ENCODE assay signal across 1 cellular context in the genomic region with DNA sequence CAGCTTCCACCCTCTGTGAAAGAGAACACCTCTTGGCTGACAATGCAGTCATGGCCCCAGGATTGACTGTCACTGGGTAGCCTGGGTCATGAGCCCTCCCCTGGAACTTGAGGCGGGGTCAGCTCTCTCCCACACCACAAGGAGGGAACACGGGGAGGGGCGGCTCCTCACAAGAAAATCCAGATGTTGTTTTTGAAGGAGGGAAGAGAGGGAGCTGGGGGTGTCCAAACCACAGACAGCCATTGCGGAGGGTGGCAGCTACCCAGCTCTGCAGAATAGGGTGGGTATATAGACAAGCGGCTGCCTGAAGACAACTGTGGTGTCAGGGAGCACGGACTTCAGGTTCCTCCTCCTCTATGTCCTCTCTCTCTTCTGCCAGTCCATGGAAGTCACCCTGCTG.
TF ChIP-seq lines count a peak whose summit lies in the region.

No MANE protein-coding gene starts in this region.

TF ChIP-seq in K562, 482 proteins besides CTCF, POLR2A, EP300 and RAD21:
- no peak for TF ChIP-seq NR4A1 (CRISPR knock-in tag; IDR thresholded peaks at IDR 0.05)
- TF ChIP-seq NR4A1 (tag; IDR thresholded peaks at IDR 0.05) = no peak
- TF ChIP-seq COPS2 (conservative IDR thresholded peaks at IDR 0.05) = no peak
- TF ChIP-seq ADNP (tag; IDR thresholded peaks at IDR 0.05) = no peak
- no peak for TF ChIP-seq CREB5 (CRISPR knock-in tag; IDR thresholded peaks at IDR 0.05)
- TF ChIP-seq NR2C2 (CRISPR knock-in tag; IDR thresholded peaks at IDR 0.05) = no peak
- TF ChIP-seq NR2C2 (tag; IDR thresholded peaks at IDR 0.05) = no peak
